In the genomic region with DNA sequence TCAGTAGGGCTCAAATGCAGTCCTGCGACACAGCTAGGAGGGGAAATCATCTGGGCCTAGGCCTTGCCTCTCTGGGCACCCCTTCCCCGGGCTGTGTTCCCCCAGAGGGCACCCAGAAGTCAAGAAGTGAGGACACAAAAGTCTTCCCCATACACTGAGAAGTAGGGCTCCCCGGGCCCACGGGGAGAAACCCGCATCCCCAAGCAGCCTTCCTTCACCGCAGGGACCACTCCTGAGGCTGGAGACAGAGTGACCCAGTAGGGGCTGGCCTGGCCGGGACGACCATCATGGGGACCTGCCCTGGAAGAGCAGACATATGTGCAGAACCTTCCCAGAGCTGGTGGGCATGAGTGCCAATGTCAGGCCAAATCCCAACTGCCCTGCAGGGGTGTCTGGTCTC, we compare ENCODE assay signal across 27 cellular contexts.
"Had no signal": no experiment of that assay in that cellular context is flagged by ENCODE, and none has a peak within 500 bp of the region (broad histone marks: within the 10 kb centered on the region; RNA-seq: fewer than 3 reads in every experiment).

No MANE protein-coding gene starts in this region.

- H3K27me3 Mint-ChIP-seq: activated CD4-positive, alpha-beta memory T cell treated with anti-CD3 and anti-CD28 coated beads for 36 hours; activated CD4-positive, alpha-beta T cell treated with anti-CD3 and anti-CD28 coated beads for 36 hours; activated CD4-positive, alpha-beta T cell treated with anti-CD3 and anti-CD28 coated beads, Interleukin-2, amount 10 ng/mL, durations not matched to agents 24 days and 14 days; activated naive CD8-positive, alpha-beta T cell; activated T-helper 17 cell treated with anti-CD3 and anti-CD28 coated beads, Interleukin-2, amount 50 U/mL, for 72 hours; central memory CD8-positive, alpha-beta T cell; effector memory CD8-positive, alpha-beta T cell had no signal

- H3K36me3 Mint-ChIP-seq: activated CD4-positive, alpha-beta memory T cell treated with anti-CD3 and anti-CD28 coated beads for 36 hours; activated naive CD8-positive, alpha-beta T cell had no signal

- H3K27ac Mint-ChIP-seq: activated CD4-positive, alpha-beta memory T cell treated with anti-CD3 and anti-CD28 coated beads for 36 hours; activated CD4-positive, alpha-beta T cell treated with anti-CD3 and anti-CD28 coated beads for 36 hours; activated CD4-positive, alpha-beta T cell treated with anti-CD3 and anti-CD28 coated beads, Interleukin-2, amount 10 ng/mL, durations not matched to agents 24 days and 14 days; activated CD8-positive, alpha-beta T cell treated with anti-CD3 and anti-CD28 coated beads, Interleukin-2, amount 10 ng/mL, durations not matched to agents 7 days and 5 days; activated naive CD8-positive, alpha-beta T cell; activated T-helper 17 cell treated with anti-CD3 and anti-CD28 coated beads, Interleukin-2, amount 50 U/mL, for 72 hours; effector memory CD8-positive, alpha-beta T cell had no signal

- H3K9me3 ChIP-seq: esophagus muscularis mucosa, gastrocnemius medialis had no signal

- DNase-seq: activated CD4-positive, alpha-beta memory T cell treated with anti-CD3 and anti-CD28 coated beads for 36 hours; activated CD4-positive, alpha-beta T cell treated with anti-CD3 and anti-CD28 coated beads for 36 hours; activated CD4-positive, alpha-beta T cell treated with anti-CD3 and anti-CD28 coated beads, Interleukin-2, amount 10 ng/mL, durations not matched to agents 24 days and 14 days; activated CD4-positive, CD25-positive, alpha-beta regulatory T cell; activated CD4-positive, CD25-positive, alpha-beta regulatory T cell treated with anti-CD3 and anti-CD28 coated beads, Interleukin-2, amount 50 U/mL, for 72 hours; activated CD8-positive, alpha-beta T cell treated with anti-CD3 and anti-CD28 coated beads, Interleukin-2, amount 10 ng/mL, durations not matched to agents 7 days and 5 days; activated effector memory CD4-positive, alpha-beta T cell treated with Interleukin-2 at 50 U/mL for 16 hours; activated gamma-delta T cell treated with Interleukin-2 at 50 U/mL for 16 hours; activated naive CD4-positive, alpha-beta T cell treated with anti-CD3 and anti-CD28 coated beads, Interleukin-2, amount 50 U/mL, for 16 hours; activated naive CD4-positive, alpha-beta T cell treated with Interleukin-2 at 50 U/mL for 16 hours; activated T-cell treated with anti-CD3 and anti-CD28 coated beads, Interleukin-2, amount 50 U/mL, for 4 hours; amniotic stem cell; anterior cingulate cortex; brain microvascular endothelial cell; cortex of kidney; dermis blood vessel endothelial cell; effector CD4-positive, alpha-beta T cell; effector memory CD8-positive, alpha-beta T cell; erythroblast; foreskin keratinocyte; gastrocnemius medialis; glutamatergic neuron; T-helper 2 cell had no signal

- H3K4me3 ChIP-seq: esophagus muscularis mucosa, gastrocnemius medialis had no signal

- H3K27me3 ChIP-seq: brain microvascular endothelial cell, esophagus muscularis mucosa, foreskin keratinocyte, gastrocnemius medialis had no signal

- H3K4me3 Mint-ChIP-seq: activated CD4-positive, alpha-beta memory T cell treated with anti-CD3 and anti-CD28 coated beads for 36 hours; activated CD4-positive, alpha-beta T cell treated with anti-CD3 and anti-CD28 coated beads for 36 hours; activated CD4-positive, alpha-beta T cell treated with anti-CD3 and anti-CD28 coated beads, Interleukin-2, amount 10 ng/mL, durations not matched to agents 24 days and 14 days; activated CD8-positive, alpha-beta T cell treated with anti-CD3 and anti-CD28 coated beads, Interleukin-2, amount 10 ng/mL, durations not matched to agents 7 days and 5 days; activated naive CD8-positive, alpha-beta T cell; activated T-cell treated with anti-CD3 and anti-CD28 coated beads, Interleukin-2, amount 50 U/mL, for 4 hours; activated T-helper 17 cell treated with anti-CD3 and anti-CD28 coated beads, Interleukin-2, amount 50 U/mL, for 72 hours; central memory CD8-positive, alpha-beta T cell; effector memory CD8-positive, alpha-beta T cell had no signal

- H3K27ac ChIP-seq: brain microvascular endothelial cell, esophagus muscularis mucosa, foreskin keratinocyte, gastrocnemius medialis had no signal

- H3K4me1 Mint-ChIP-seq: activated CD4-positive, alpha-beta T cell treated with anti-CD3 and anti-CD28 coated beads for 36 hours; activated CD4-positive, alpha-beta T cell treated with anti-CD3 and anti-CD28 coated beads, Interleukin-2, amount 10 ng/mL, durations not matched to agents 24 days and 14 days; activated T-helper 17 cell treated with anti-CD3 and anti-CD28 coated beads, Interleukin-2, amount 50 U/mL, for 72 hours; central memory CD8-positive, alpha-beta T cell had no signal

- H3K9me3 Mint-ChIP-seq: activated CD4-positive, alpha-beta memory T cell treated with anti-CD3 and anti-CD28 coated beads for 36 hours; activated CD4-positive, alpha-beta T cell treated with anti-CD3 and anti-CD28 coated beads, Interleukin-2, amount 10 ng/mL, durations not matched to agents 24 days and 14 days; activated T-cell treated with anti-CD3 and anti-CD28 coated beads, Interleukin-2, amount 50 U/mL, for 4 hours; activated T-helper 17 cell treated with anti-CD3 and anti-CD28 coated beads, Interleukin-2, amount 50 U/mL, for 72 hours had no signal

- H3K4me1 ChIP-seq: esophagus muscularis mucosa, foreskin keratinocyte, gastrocnemius medialis had no signal
